ENCODE assay signal across 22 cellular contexts in genomic region chr12:32208355-32208754, GRCh38.
"Had no signal": no experiment of that assay in that cellular context is flagged by ENCODE, and none has a peak within 500 bp of the region (broad histone marks: within the 10 kb centered on the region; RNA-seq: fewer than 3 reads in every experiment).

No MANE protein-coding gene starts in this region.

- H3K4me3 ChIP-seq: body of pancreas, left lung, lung, spleen, tibial nerve had no signal

- H3K27me3 Mint-ChIP-seq: activated CD4-positive, alpha-beta T cell treated with anti-CD3 and anti-CD28 coated beads, Interleukin-2, amount 10 ng/mL, durations not matched to agents 7 days and 5 days; activated naive CD4-positive, alpha-beta T cell treated with anti-CD3 and anti-CD28 coated beads, Interleukin-2, amount 50 U/mL, for 24 hours; dendritic cell treated with granulocyte-macrophage colony-stimulating factor and Interleukin-4, amounts not matched to agents 40 ng/mL and 50 ng/mL, for 4 days; naive thymus-derived CD4-positive, alpha-beta T cell; progenitor cell of endocrine pancreas; stimulated activated naive CD8-positive, alpha-beta T cell treated with anti-CD3 and anti-CD28 coated beads, Interleukin-15, Interleukin-2, amounts not matched to agents 100 ng/mL and 50 ng/mL, for 24 hours had no signal

- H3K4me1 Mint-ChIP-seq: activated CD4-positive, alpha-beta T cell treated with anti-CD3 and anti-CD28 coated beads, Interleukin-2, amount 10 ng/mL, durations not matched to agents 7 days and 5 days; activated naive CD4-positive, alpha-beta T cell treated with anti-CD3 and anti-CD28 coated beads, Interleukin-2, amount 50 U/mL, for 24 hours had no signal

- H3K9me3 Mint-ChIP-seq: activated CD4-positive, alpha-beta T cell treated with anti-CD3 and anti-CD28 coated beads, Interleukin-2, amount 10 ng/mL, durations not matched to agents 7 days and 5 days; activated naive CD4-positive, alpha-beta T cell treated with anti-CD3 and anti-CD28 coated beads, Interleukin-2, amount 50 U/mL, for 24 hours; dendritic cell treated with granulocyte-macrophage colony-stimulating factor and Interleukin-4, amounts not matched to agents 40 ng/mL and 50 ng/mL, for 4 days had no signal

- H3K27ac ChIP-seq: body of pancreas, left lung, spleen, tibial nerve had no signal

- DNase-seq: activated CD4-positive, alpha-beta T cell treated with anti-CD3 and anti-CD28 coated beads, Interleukin-2, amount 10 ng/mL, durations not matched to agents 7 days and 5 days; activated CD8-positive, alpha-beta T cell treated with anti-CD3 and anti-CD28 coated beads, Interleukin-2, amount 10 ng/mL, durations not matched to agents 7 days and 5 days; activated gamma-delta T cell treated with Interleukin-2 at 50 U/mL for 16 hours; activated T-cell treated with anti-CD3 and anti-CD28 coated beads, Interleukin-2, amount 50 U/mL, for 1 hour; anterior cingulate cortex; body of pancreas; effector CD4-positive, alpha-beta T cell; erythroblast; foreskin melanocyte; hippocampal formation; kidney glomerular epithelial cell; left lung; naive thymus-derived CD4-positive, alpha-beta T cell; spleen; stimulated activated CD4-positive, alpha-beta T cell treated with anti-CD3 and anti-CD28 coated beads, Interleukin-4, amount 100 ng/mL, for 1 hour had no signal

- H3K4me3 Mint-ChIP-seq: activated CD4-positive, alpha-beta T cell treated with anti-CD3 and anti-CD28 coated beads, Interleukin-2, amount 10 ng/mL, durations not matched to agents 7 days and 5 days; activated CD8-positive, alpha-beta T cell treated with anti-CD3 and anti-CD28 coated beads, Interleukin-2, amount 10 ng/mL, durations not matched to agents 7 days and 5 days; activated naive CD4-positive, alpha-beta T cell treated with anti-CD3 and anti-CD28 coated beads, Interleukin-2, amount 50 U/mL, for 24 hours; dendritic cell treated with granulocyte-macrophage colony-stimulating factor and Interleukin-4, amounts not matched to agents 40 ng/mL and 50 ng/mL, for 4 days; naive thymus-derived CD4-positive, alpha-beta T cell; stimulated activated naive CD8-positive, alpha-beta T cell treated with anti-CD3 and anti-CD28 coated beads, Interleukin-15, Interleukin-2, amounts not matched to agents 100 ng/mL and 50 ng/mL, for 24 hours had no signal

- H3K27ac Mint-ChIP-seq: activated CD4-positive, alpha-beta T cell treated with anti-CD3 and anti-CD28 coated beads, Interleukin-2, amount 10 ng/mL, durations not matched to agents 7 days and 5 days; activated CD8-positive, alpha-beta T cell treated with anti-CD3 and anti-CD28 coated beads, Interleukin-2, amount 10 ng/mL, durations not matched to agents 7 days and 5 days; activated naive CD4-positive, alpha-beta T cell treated with anti-CD3 and anti-CD28 coated beads, Interleukin-2, amount 50 U/mL, for 24 hours; dendritic cell treated with granulocyte-macrophage colony-stimulating factor and Interleukin-4, amounts not matched to agents 40 ng/mL and 50 ng/mL, for 4 days; naive thymus-derived CD4-positive, alpha-beta T cell; progenitor cell of endocrine pancreas; stimulated activated naive CD8-positive, alpha-beta T cell treated with anti-CD3 and anti-CD28 coated beads, Interleukin-15, Interleukin-2, amounts not matched to agents 100 ng/mL and 50 ng/mL, for 24 hours had no signal

- ATAC-seq: activated CD4-positive, CD25-positive, alpha-beta regulatory T cell treated with anti-CD3 and anti-CD28 coated beads, Interleukin-2, amount 50 U/mL, for 24 hours; activated CD8-positive, alpha-beta T cell treated with anti-CD3 and anti-CD28 coated beads, Interleukin-2, amount 10 ng/mL, durations not matched to agents 7 days and 5 days; body of pancreas; left lung; naive thymus-derived CD4-positive, alpha-beta T cell had no signal
